8 cellular contexts compared by ENCODE assay signal in the genomic region with DNA sequence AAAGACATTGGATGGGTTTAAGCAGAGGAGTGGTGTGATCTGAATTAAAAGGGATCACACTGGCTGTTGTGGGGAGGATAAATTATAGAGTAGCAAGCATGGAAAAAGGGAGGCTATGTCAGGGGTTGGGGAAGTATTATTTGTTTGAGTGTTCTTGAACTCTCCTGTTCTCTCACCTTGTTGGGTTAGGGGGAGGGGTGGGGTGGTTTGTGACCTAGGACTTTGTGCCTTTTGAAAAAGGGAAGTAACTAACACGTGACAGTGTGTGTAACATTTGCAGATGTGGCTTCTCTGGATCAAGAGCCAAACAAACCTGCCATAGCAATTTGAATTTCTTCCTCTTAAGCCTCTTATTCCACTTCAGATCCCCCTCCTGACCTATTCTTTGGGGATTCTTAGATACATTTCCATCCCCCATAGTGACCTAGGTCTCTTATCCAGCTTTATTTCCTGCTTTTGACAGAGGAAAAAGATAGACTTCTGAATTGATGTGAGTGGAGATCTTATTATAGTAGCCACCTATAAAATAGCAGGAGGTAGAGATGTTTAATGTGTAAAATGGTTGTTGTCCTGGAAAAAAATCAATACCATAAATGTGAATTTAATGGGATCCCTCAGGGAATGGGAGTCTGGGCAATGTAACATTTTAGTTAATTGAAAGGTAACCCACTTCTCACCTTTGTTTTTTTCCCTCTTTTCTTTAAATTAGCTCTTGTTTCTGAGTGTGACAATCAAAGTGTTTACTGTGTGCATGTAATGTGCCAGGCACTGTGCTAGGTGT.
DNase-seq lines count a peak whose midpoint lies in the region; ATAC-seq and TF ChIP-seq lines count a peak whose summit lies in the region.

No MANE protein-coding gene starts in this region.

- intact Hi-C loops in ovary (cut with DNase I) (no loop called here), head of caudate nucleus (cut with DNase I) (no loop called here), tibial artery (cut with DNase I; ENCODE audit: low total_unique reads) (no loop called here)

- TF ChIP-seq CTCF in GM20000 (IDR thresholded peaks at IDR 0.05; ENCODE audit: extremely low read depth, missing control alignments) (no peak), ovary (IDR thresholded peaks at IDR 0.05) (no peak), tibial artery (IDR thresholded peaks at IDR 0.05) (no peak)

- H3K36me3 ChIP-seq in ovary (no peaks in the 10 kb centered on the region), tibial artery (no peaks in the 10 kb centered on the region)

- H3K4me3 ChIP-seq in ovary: no peak overlapping the region
- H3K4me3 ChIP-seq in tibial artery: no peak overlapping the region

- 35 to 44% (median 43%) methylated on average over 1 of the region's 1 CpG for WGBS in ovary, 3 donors

- H3K9me3 ChIP-seq in ovary (no peaks in the 10 kb centered on the region), tibial artery (no peaks in the 10 kb centered on the region)

- H3K4me1 ChIP-seq in ovary (ENCODE audit: insufficient read depth) (no peaks in the 10 kb centered on the region), tibial artery (no peaks in the 10 kb centered on the region)

- no peak for TF ChIP-seq EP300 in ovary (IDR thresholded peaks at IDR 0.05)

- no peaks in the 10 kb centered on the region for H3K27me3 ChIP-seq in ovary
- no peaks in the 10 kb centered on the region for H3K27me3 ChIP-seq in tibial artery

- DNase-seq in GDM1 (lab: John Stamatoyannopoulos, UW): peak; percentile 19
- peak; percentile 18 for DNase-seq in GM20000 (ENCODE audit: low spot score)
- DNase-seq in UCSD-AML1 (lab: John Stamatoyannopoulos, UW; ENCODE audit: unreplicated experiment): peak; percentile 16
- no peak for DNase-seq in ovary
- no peak for DNase-seq in head of caudate nucleus
- no peak for DNase-seq in AG08396 (ENCODE audit: low spot score)
- no peak for DNase-seq in tibial artery

- TF ChIP-seq POLR2A in ovary (IDR thresholded peaks at IDR 0.05): no peak

- ATAC-seq in HG03558 (IDR thresholded peaks at IDR 0.05; ENCODE audit: extremely low read depth, unreplicated experiment): peak; percentile 57

- no peak overlapping the region for H3K27ac ChIP-seq in ovary
- no peak overlapping the region for H3K27ac ChIP-seq in tibial artery

Comparison
In these comparisons a context has a peak if more than half of its experiments do, and no peak if none do; other contexts are left out.
1. DNase-seq: peak in GDM1 (single experiment), GM20000 (single experiment) and UCSD-AML1 (single experiment); none in ovary (0 of 5), head of caudate nucleus (0 of 42), AG08396 (single experiment) and tibial artery (0 of 2).